Comparison of ENCODE assay signal across 13 cellular contexts in the genomic region with DNA sequence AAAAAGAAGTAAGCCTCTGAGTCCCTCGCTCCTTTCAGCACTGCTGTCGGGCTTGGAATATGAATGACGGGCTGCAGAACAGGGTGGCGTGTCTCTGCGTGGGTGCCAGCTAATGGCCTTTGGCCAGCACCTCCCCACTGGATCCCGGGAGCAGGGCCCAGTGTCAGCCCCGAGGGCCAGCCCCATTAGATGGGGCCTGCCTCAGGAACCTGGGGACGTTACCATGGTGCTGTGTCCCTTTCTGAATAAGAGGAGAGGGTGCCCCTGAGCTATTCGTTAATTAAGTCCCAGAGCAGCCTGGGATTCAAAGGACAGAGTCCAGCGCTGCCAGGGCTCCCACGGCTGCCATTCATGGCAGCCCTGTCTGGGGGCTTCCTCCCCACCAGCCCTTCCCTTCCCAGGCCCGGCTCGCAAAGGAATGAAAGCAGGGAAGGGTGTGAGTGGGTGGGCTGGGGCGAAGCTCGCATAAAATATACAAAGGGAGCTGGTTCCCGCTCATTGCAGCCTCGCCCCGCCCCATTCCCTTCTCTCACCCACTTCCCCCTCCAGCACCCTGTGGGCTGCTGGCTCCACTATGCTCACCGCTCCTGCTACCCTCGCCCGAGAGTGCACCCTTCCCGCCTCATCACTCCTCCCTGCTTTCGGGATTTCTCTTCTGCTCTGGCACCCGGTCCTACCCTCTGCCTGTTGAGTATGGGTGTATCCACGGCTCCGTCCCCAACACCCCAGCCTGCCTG. TPM values are rescaled to one million over a fixed set of nuclear protein-coding genes. Genes with fewer than 3 reads are reported as not detected.
A peak's percentile ranks its signal among the peaks of the same experiment; 100 is the strongest.
DNase-seq lines count a peak whose midpoint lies in the region; ATAC-seq and TF ChIP-seq lines count a peak whose summit lies in the region.
"Had no signal": no experiment of that assay in that cellular context is flagged by ENCODE, and none has a peak within 500 bp of the region (broad histone marks: within the 10 kb centered on the region; RNA-seq: fewer than 3 reads in every experiment).

No MANE protein-coding gene starts in this region.

- ATAC-seq in left cardiac atrium (peak; percentile 4 to 6), HG03442 (IDR thresholded peaks at IDR 0.05; ENCODE audit: unreplicated experiment) (no peak), GM19452 (IDR thresholded peaks at IDR 0.05; ENCODE audit: unreplicated experiment) (no peak)

- H3K9ac ChIP-seq in neuronal stem cell (ENCODE audit: low read depth, low read length, poor library complexity): peak overlapping the region; percentile 33

- H3K4ac ChIP-seq in neuronal stem cell (ENCODE audit: low read length): peak overlapping the region; percentile 1

- H3K4me3 Mint-ChIP-seq in Calu3 (ENCODE audit: low read depth, unreplicated experiment): peak overlapping the region; percentile 2

- H3K18ac ChIP-seq in neuronal stem cell (ENCODE audit: low read length): peak overlapping the region; percentile 81

- H3K23ac ChIP-seq in neuronal stem cell (ENCODE audit: low read depth, low read length, poor library complexity): no peak overlapping the region

- no peaks in the 10 kb centered on the region for H3K79me1 ChIP-seq in neuronal stem cell (ENCODE audit: low read depth, low read length)

- intact Hi-C loops in Calu3 (cut with micrococcal nuclease; ENCODE audit: unreplicated experiment) (no loop called here), left cardiac atrium (cut with DNase I) (no loop called here)

- peaks cover 37% of the 10 kb centered on the region for H3K36me3 Mint-ChIP-seq in Calu3 (ENCODE audit: insufficient read depth, unreplicated experiment)

- H3K27ac ChIP-seq in SJCRH30 (no peak overlapping the region), neuronal stem cell (replicated peaks; ENCODE audit: low read length) (peak overlapping the region; percentile 91)
- H3K27ac ChIP-seq: testis, WERI-Rb-1 had no signal

- H3K9me3 ChIP-seq in SJCRH30 (replicated peaks): no peaks in the 10 kb centered on the region
- no peaks in the 10 kb centered on the region for H3K9me3 ChIP-seq in neuronal stem cell (replicated peaks in 1 of 2; ENCODE audit: control insufficient read depth in 2 of 2, insufficient read depth in 1 of 2, low read depth in 1 of 2, low read length in 2 of 2)
- no peaks in the 10 kb centered on the region for H3K9me3 ChIP-seq in HAP-1
- H3K9me3 ChIP-seq: testis had no signal

- H3K4me2 ChIP-seq in neuronal stem cell (ENCODE audit: insufficient read depth, low read length, poor library complexity, severe bottlenecking): no peak overlapping the region

- peaks cover 24% of the 10 kb centered on the region for H3K4me1 Mint-ChIP-seq in Calu3 (ENCODE audit: low read depth, unreplicated experiment)

- in situ Hi-C loops in HAP-1 (cut with MboI; ENCODE audit: low sequenced_read_pairs): no loop called here

- H2AK5ac ChIP-seq in neuronal stem cell (ENCODE audit: low read depth, low read length): peak overlapping the region; percentile 100

- TF ChIP-seq CTCF in Calu3 (IDR thresholded peaks at IDR 0.05; ENCODE audit: unreplicated experiment): no peak

- H2BK120ac ChIP-seq in neuronal stem cell (ENCODE audit: low read depth, low read length): peak overlapping the region; percentile 98

- H3K27me3 ChIP-seq in SJCRH30 (no peaks in the 10 kb centered on the region), neuronal stem cell (ENCODE audit: control insufficient read depth in 3 of 3, insufficient read depth in 3 of 3, low read depth in 1 of 3, low read length in 3 of 3) (no peaks in the 10 kb centered on the region), HAP-1 (ENCODE audit: low read depth) (no peaks in the 10 kb centered on the region)
- H3K27me3 ChIP-seq: testis had no signal

- H3K4me3 ChIP-seq in SJCRH30 (peak overlapping the region; percentile 23), neuronal stem cell (ENCODE audit: low read length in 2 of 2) (no peak overlapping the region), HAP-1 (no peak overlapping the region)
- H3K4me3 ChIP-seq: testis had no signal

- CTCF ChIA-PET in Calu3 (lab: Charles Lee): interaction anchor here (1.1 kb wide), 2 partner anchors 11 to 165 kb away, joined by 3 read pairs; no protein-coding TSS in a partner anchor

- peak overlapping the region; percentile 56 for H3K14ac ChIP-seq in neuronal stem cell (ENCODE audit: low read length)

- H2AFZ ChIP-seq in neuronal stem cell (ENCODE audit: low read length): peak overlapping the region; percentile 79

- H2BK5ac ChIP-seq in neuronal stem cell (ENCODE audit: low read length): peak overlapping the region; percentile 94

- WGBS in neuronal stem cell (ENCODE audit: extremely low coverage in 2 of 2, insufficient read length in 2 of 2, insufficient replicate concordance in 1 of 2), 2 donors: no CpG with 5 or more reads among the region's 26 CpGs

- peaks cover 32% of the 10 kb centered on the region for H3K27me3 Mint-ChIP-seq in Calu3 (ENCODE audit: unreplicated experiment)

- H2BK12ac ChIP-seq in neuronal stem cell (ENCODE audit: low read length): no peak overlapping the region

- peak overlapping the region; percentile 40 for H2BK15ac ChIP-seq in neuronal stem cell (ENCODE audit: low read length)

- H3K4me1 ChIP-seq in SJCRH30 (peaks cover 42% of the 10 kb centered on the region), neuronal stem cell (ENCODE audit: control insufficient read depth in 2 of 2, insufficient read depth in 1 of 2, low read depth in 1 of 2, low read length in 2 of 2) (peaks cover 29 to 33% of the 10 kb centered on the region in 2 donors), HAP-1 (peaks cover 4% of the 10 kb centered on the region; the same call in 1 of the 2 replicates)

- no peak for DNase-seq in Calu3
- DNase-seq in SJCRH30: peak in 1 of 2 experiments; percentile 48
- peak; percentile 34 for DNase-seq in left cardiac atrium
- no peak for DNase-seq in neuronal stem cell (ENCODE audit: low spot score)
- DNase-seq in NCI-H2171 (lab: John Stamatoyannopoulos, UW): no peak
- DNase-seq in HAP-1 (ENCODE audit: low spot score in 2 of 2): no peak
- DNase-seq: activated naive CD4-positive, alpha-beta T cell; NCI-H2227 treated with DMSO at 0.1 percent for 48 hours; SW 1271; WERI-Rb-1 had no signal

- H4K91ac ChIP-seq in neuronal stem cell (ENCODE audit: low read depth, low read length, poor library complexity): no peak overlapping the region

- peak overlapping the region; percentile 21 for H3K27ac Mint-ChIP-seq in Calu3 (ENCODE audit: unreplicated experiment)

- H3K36me3 ChIP-seq in SJCRH30 (no peaks in the 10 kb centered on the region), neuronal stem cell (replicated peaks in 1 of 2; ENCODE audit: control insufficient read depth in 2 of 2, insufficient read depth in 2 of 2, low read length in 2 of 2) (no peaks in the 10 kb centered on the region), HAP-1 (replicated peaks) (no peaks in the 10 kb centered on the region)
- H3K36me3 ChIP-seq: WERI-Rb-1 had no signal

- no peak overlapping the region for H4K8ac ChIP-seq in neuronal stem cell (ENCODE audit: low read depth, low read length)

- no peaks in the 10 kb centered on the region for H3K9me3 Mint-ChIP-seq in Calu3 (ENCODE audit: low read depth, unreplicated experiment)

- BruUV-seq in Calu3 (replicated peaks; lab: Mats Ljungman, UMichigan): no TSS peak

RNA-seq across cellular contexts. Expression of gene TTYH3, which starts 14.6 kb away (rescaled TPM):
- 167 and 187 TPM in 2 replicates for total RNA-seq in Calu3 (2022)
- 54.9 and 58.8 TPM in 2 replicates for total RNA-seq in SJCRH30 (2014; rRNA removed; shearing (Covaris generic))
- 10 to 100 TPM; 30.3 to 38.7 TPM for total RNA-seq in left cardiac atrium
- 136 TPM for polyA plus RNA-seq in neuronal stem cell (2013, experiment 1 of 2)
- polyA plus RNA-seq in neuronal stem cell (2013, experiment 2 of 2): 133 TPM

RNA-seq across cellular contexts. Expression of gene IQCE, which starts 58.4 kb away (rescaled TPM):
- total RNA-seq in Calu3 (2022) (94.8 and 96.4 TPM in 2 replicates), left cardiac atrium (10 to 100 TPM; 11.5 to 12.0 TPM)
- total RNA-seq in SJCRH30 (2014; rRNA removed; shearing (Covaris generic)): 5.0 and 5.1 TPM in 2 replicates
- polyA plus RNA-seq in neuronal stem cell (2013, experiment 1 of 2): 10.4 TPM
- polyA plus RNA-seq in neuronal stem cell (2013, experiment 2 of 2): 10.3 TPM

Comparison
In these comparisons a context has a peak if more than half of its experiments do, and no peak if none do; other contexts are left out.
1. ATAC-seq: peak in left cardiac atrium (2 of 2); none in HG03442 (single experiment) and GM19452 (single experiment).